Comparison of ENCODE assay signal across 8 cellular contexts in genomic region chr10:114615600-114616007, GRCh38. TPM values are rescaled to one million over a fixed set of nuclear protein-coding genes. Genes with fewer than 3 reads are reported as not detected.
DNase-seq lines count a peak whose midpoint lies in the region; ATAC-seq lines count a peak whose summit lies in the region.

No MANE protein-coding gene starts in this region.

- H3K27ac Mint-ChIP-seq in activated naive CD4-positive, alpha-beta T cell treated with anti-CD3 and anti-CD28 coated beads for 36 hours, result peak overlapping the region; percentile 14
- H3K27ac Mint-ChIP-seq in stimulated activated effector memory CD8-positive, alpha-beta T cell treated with anti-CD3 and anti-CD28 coated beads, Interleukin-12 subunit alpha, Interleukin-12 subunit beta, amount 100 ng/mL, for 72 hours, result no peak overlapping the region

- no peaks in the 10 kb centered on the region for H3K9me3 Mint-ChIP-seq in activated naive CD4-positive, alpha-beta T cell treated with anti-CD3 and anti-CD28 coated beads for 36 hours
- no peaks in the 10 kb centered on the region for H3K9me3 Mint-ChIP-seq in stimulated activated effector memory CD8-positive, alpha-beta T cell treated with anti-CD3 and anti-CD28 coated beads, Interleukin-12 subunit alpha, Interleukin-12 subunit beta, amount 100 ng/mL, for 72 hours

- H3K36me3 Mint-ChIP-seq in activated naive CD4-positive, alpha-beta T cell treated with anti-CD3 and anti-CD28 coated beads for 36 hours (ENCODE audit: low read depth), result no peaks in the 10 kb centered on the region
- no peaks in the 10 kb centered on the region for H3K36me3 Mint-ChIP-seq in stimulated activated effector memory CD8-positive, alpha-beta T cell treated with anti-CD3 and anti-CD28 coated beads, Interleukin-12 subunit alpha, Interleukin-12 subunit beta, amount 100 ng/mL, for 72 hours

- ATAC-seq in HG02571 (IDR thresholded peaks at IDR 0.05; ENCODE audit: unreplicated experiment) (peak; percentile 84), HG03575 (IDR thresholded peaks at IDR 0.05; ENCODE audit: extremely low read depth, insufficient number of reproducible peaks, low FRiP score, unreplicated experiment) (peak; percentile 84)
- ATAC-seq in stimulated activated effector memory CD8-positive, alpha-beta T cell treated with anti-CD3 and anti-CD28 coated beads, Interleukin-12 subunit alpha, Interleukin-12 subunit beta, amount 100 ng/mL, for 72 hours, result peak; percentile 90

- intact Hi-C loops in activated naive CD4-positive, alpha-beta T cell treated with anti-CD3 and anti-CD28 coated beads for 36 hours (cut with micrococcal nuclease), result no loop called here

- H3K4me3 Mint-ChIP-seq in activated naive CD4-positive, alpha-beta T cell treated with anti-CD3 and anti-CD28 coated beads for 36 hours, result no peak overlapping the region
- H3K4me3 Mint-ChIP-seq in stimulated activated effector memory CD8-positive, alpha-beta T cell treated with anti-CD3 and anti-CD28 coated beads, Interleukin-12 subunit alpha, Interleukin-12 subunit beta, amount 100 ng/mL, for 72 hours, result peak overlapping the region; percentile 11

- no peaks in the 10 kb centered on the region for H3K27me3 Mint-ChIP-seq in activated naive CD4-positive, alpha-beta T cell treated with anti-CD3 and anti-CD28 coated beads for 36 hours (ENCODE audit: low read depth)

- H3K4me1 Mint-ChIP-seq in activated naive CD4-positive, alpha-beta T cell treated with anti-CD3 and anti-CD28 coated beads for 36 hours (ENCODE audit: low read depth), result peaks cover 9% of the 10 kb centered on the region
- peaks cover 16% of the 10 kb centered on the region for H3K4me1 Mint-ChIP-seq in stimulated activated effector memory CD8-positive, alpha-beta T cell treated with anti-CD3 and anti-CD28 coated beads, Interleukin-12 subunit alpha, Interleukin-12 subunit beta, amount 100 ng/mL, for 72 hours

- peak; percentile 17 for DNase-seq in activated naive CD4-positive, alpha-beta T cell treated with anti-CD3 and anti-CD28 coated beads for 36 hours
- no peak for DNase-seq in activated naive CD4-positive, alpha-beta T cell treated with Interleukin-2 at 50 U/mL for 16 hours
- DNase-seq in stimulated activated effector memory CD8-positive, alpha-beta T cell treated with anti-CD3 and anti-CD28 coated beads, Interleukin-12 subunit alpha, Interleukin-12 subunit beta, amount 100 ng/mL, for 72 hours (ENCODE audit: low spot score in 2 of 2), result no peak
- no peak for DNase-seq in NCI-H748 treated with DMSO at 0.1 percent for 48 hours (lab: John Stamatoyannopoulos, UW)
- DNase-seq in NCI-H2171 (lab: John Stamatoyannopoulos, UW), result no peak
- DNase-seq in amygdala (lab: John Stamatoyannopoulos, UW), result no peak

- CTCF ChIA-PET in activated naive CD4-positive, alpha-beta T cell treated with anti-CD3 and anti-CD28 coated beads for 36 hours (lab: Charles Lee), result interaction anchor here (0.7 to 0.9 kb wide), 4 partner anchors 15 to 269 kb away, joined by 3 read pairs; no protein-coding TSS in a partner anchor

RNA-seq across cellular contexts. Expression of gene ABLIM1, which starts 42.5 kb away (rescaled TPM):
- total RNA-seq in activated naive CD4-positive, alpha-beta T cell treated with anti-CD3 and anti-CD28 coated beads for 36 hours, result 100 to 1,000 TPM; 157 to 159 TPM
